1 cellular context compared by ENCODE assay signal in the genomic region with DNA sequence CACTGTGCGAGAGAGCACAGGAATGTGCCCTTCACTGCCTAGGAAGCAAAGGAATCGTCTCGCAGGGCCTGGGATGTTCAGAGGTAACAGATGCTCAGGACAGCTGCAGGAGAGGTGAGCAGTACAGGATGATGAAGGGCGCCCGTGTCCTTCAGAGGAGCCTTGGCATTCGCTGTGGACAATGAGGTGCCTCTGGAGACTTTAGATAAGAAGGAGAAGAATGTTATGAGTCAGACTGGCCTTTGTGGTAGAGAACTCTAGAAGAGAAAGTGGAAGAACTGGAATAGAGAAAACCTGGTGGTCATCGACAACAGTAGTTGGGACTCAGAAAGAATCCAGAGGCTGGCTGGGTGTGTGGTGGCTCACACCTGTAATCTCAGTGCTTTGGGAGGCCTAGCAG.
TF ChIP-seq lines count a peak whose summit lies in the region.

No MANE protein-coding gene starts in this region.

TF ChIP-seq in SK-N-SH, 30 proteins besides CTCF, POLR2A, EP300 and RAD21 (continued from another document):
- TF ChIP-seq, protein P1, sequence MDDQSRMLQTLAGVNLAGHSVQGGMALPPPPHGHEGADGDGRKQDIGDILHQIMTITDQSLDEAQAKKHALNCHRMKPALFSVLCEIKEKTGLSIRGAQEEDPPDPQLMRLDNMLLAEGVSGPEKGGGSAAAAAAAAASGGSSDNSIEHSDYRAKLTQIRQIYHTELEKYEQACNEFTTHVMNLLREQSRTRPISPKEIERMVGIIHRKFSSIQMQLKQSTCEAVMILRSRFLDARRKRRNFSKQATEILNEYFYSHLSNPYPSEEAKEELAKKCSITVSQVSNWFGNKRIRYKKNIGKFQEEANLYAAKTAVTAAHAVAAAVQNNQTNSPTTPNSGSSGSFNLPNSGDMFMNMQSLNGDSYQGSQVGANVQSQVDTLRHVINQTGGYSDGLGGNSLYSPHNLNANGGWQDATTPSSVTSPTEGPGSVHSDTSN (IDR thresholded peaks at IDR 0.05): no peak
- no peak for TF ChIP-seq RFX5 (IDR thresholded peaks at IDR 0.05; ENCODE audit: low read length)
